ENCODE assay signal across 8 cellular contexts in genomic region chr18:23307567-23308295, GRCh38.
DNase-seq lines count a peak whose midpoint lies in the region; ATAC-seq and TF ChIP-seq lines count a peak whose summit lies in the region.

No MANE protein-coding gene starts in this region.

- no peaks in the 10 kb centered on the region for H3K36me3 ChIP-seq in mucosa of descending colon (ENCODE audit: low read depth)
- H3K36me3 ChIP-seq in stomach: no peaks in the 10 kb centered on the region
- H3K36me3 ChIP-seq in tibial artery: no peaks in the 10 kb centered on the region

- no peak for DNase-seq in WTC11 (ENCODE audit: low spot score)
- no peak for DNase-seq in mucosa of descending colon
- no peak for DNase-seq in NOMO-1 (lab: John Stamatoyannopoulos, UW; ENCODE audit: unreplicated experiment in 2 of 2)
- DNase-seq in CD4-positive, alpha-beta T cell: no peak
- no peak for DNase-seq in stomach
- no peak for DNase-seq in tibial artery

- 74 to 88% (median 81%) methylated on average over 14 of the region's 14 CpGs for WGBS in stomach, 5 donors

- H3K36me3 Mint-ChIP-seq in WTC11: no peaks in the 10 kb centered on the region; the same call in 1 of the 2 replicates
- H3K36me3 Mint-ChIP-seq in CD4-positive, alpha-beta T cell (ENCODE audit: low read depth): no peaks in the 10 kb centered on the region

- POLR2A ChIA-PET in WTC11 (lab: Charles Lee): no interaction called here
- POLR2A ChIA-PET in CD4-positive, alpha-beta T cell (lab: Charles Lee): no interaction called here

- TF ChIP-seq CTCF in WTC11 (IDR thresholded peaks at IDR 0.05) (no peak), mucosa of descending colon (IDR thresholded peaks at IDR 0.05) (no peak), stomach (IDR thresholded peaks at IDR 0.05) (no peak), tibial artery (IDR thresholded peaks at IDR 0.05) (no peak)
- TF ChIP-seq CTCF in CD4-positive, alpha-beta T cell (IDR thresholded peaks at IDR 0.05): no peak

- CTCF ChIA-PET in WTC11 (lab: Charles Lee): no interaction called here
- CTCF ChIA-PET in CD4-positive, alpha-beta T cell (lab: Charles Lee): no interaction called here

- no peak overlapping the region for H3K4me3 Mint-ChIP-seq in WTC11
- no peak overlapping the region for H3K4me3 Mint-ChIP-seq in CD4-positive, alpha-beta T cell

- no peaks in the 10 kb centered on the region for H3K9me3 Mint-ChIP-seq in WTC11
- no peaks in the 10 kb centered on the region for H3K9me3 Mint-ChIP-seq in CD4-positive, alpha-beta T cell

- H3K4me1 Mint-ChIP-seq in WTC11: peaks cover 12% of the 10 kb centered on the region
- H3K4me1 Mint-ChIP-seq in CD4-positive, alpha-beta T cell (ENCODE audit: low read depth): peaks cover 18% of the 10 kb centered on the region

- H3K27me3 ChIP-seq in CD4-positive, alpha-beta T cell (ENCODE audit: control insufficient read depth, insufficient read depth, low read length): no peaks in the 10 kb centered on the region
- H3K27me3 ChIP-seq in stomach (no peaks in the 10 kb centered on the region), tibial artery (no peaks in the 10 kb centered on the region)

- H3K4me1 ChIP-seq in mucosa of descending colon (ENCODE audit: low read depth): no peaks in the 10 kb centered on the region
- peaks cover 0 to 18% (median 0%) of the 10 kb centered on the region in 4 donors for H3K4me1 ChIP-seq in stomach
- H3K4me1 ChIP-seq in tibial artery: peaks cover 0 to 30% (median 9%) of the 10 kb centered on the region in 4 donors

- no peaks in the 10 kb centered on the region for H3K27me3 Mint-ChIP-seq in WTC11 (ENCODE audit: low read depth)
- H3K27me3 Mint-ChIP-seq in CD4-positive, alpha-beta T cell: no peaks in the 10 kb centered on the region

- H3K27ac Mint-ChIP-seq in WTC11: no peak overlapping the region
- no peak overlapping the region for H3K27ac Mint-ChIP-seq in CD4-positive, alpha-beta T cell

- H3K4me3 ChIP-seq in mucosa of descending colon (no peak overlapping the region), stomach (no peak overlapping the region), tibial artery (no peak overlapping the region)

- ATAC-seq in GM18502 (IDR thresholded peaks at IDR 0.05; ENCODE audit: poor library complexity, unreplicated experiment) (peak; percentile 63), HG02884 (IDR thresholded peaks at IDR 0.05; ENCODE audit: unreplicated experiment) (peak; percentile 56), WTC11 (no peak), mucosa of descending colon (peak; percentile 40)
- ATAC-seq in CD4-positive, alpha-beta T cell (ENCODE audit: poor library complexity): no peak

- intact Hi-C loops in mucosa of descending colon (cut with DNase I, micrococcal nuclease): no loop called here
- intact Hi-C loops in CD4-positive, alpha-beta T cell (cut with DNase I, micrococcal nuclease): no loop called here
- intact Hi-C loops in stomach (cut with DNase I; ENCODE audit: low total_unique reads): no loop called here
- intact Hi-C loops in tibial artery (cut with DNase I; ENCODE audit: low total_unique reads): no loop called here

- no peak overlapping the region for H3K27ac ChIP-seq in CD4-positive, alpha-beta T cell (ENCODE audit: low read depth, low read length)
- H3K27ac ChIP-seq in stomach (no peak overlapping the region), tibial artery (no peak overlapping the region)

- TF ChIP-seq POLR2A in stomach (IDR thresholded peaks at IDR 0.05): no peak

- no peak for TF ChIP-seq EP300 in stomach (IDR thresholded peaks at IDR 0.05)

- H3K9me3 ChIP-seq in mucosa of descending colon (no peaks in the 10 kb centered on the region), stomach (no peaks in the 10 kb centered on the region), tibial artery (no peaks in the 10 kb centered on the region)
- no peaks in the 10 kb centered on the region for H3K9me3 ChIP-seq in CD4-positive, alpha-beta T cell (ENCODE audit: control insufficient read depth, low read length)

TF ChIP-seq in WTC11, 78 proteins besides CTCF, POLR2A, EP300 and RAD21:
- TF ChIP-seq ZNF121 (CRISPR knock-in tag; IDR thresholded peaks at IDR 0.05) (peak; percentile 51; the same call in 1 of the 2 replicates), CREM (CRISPR knock-in tag; IDR thresholded peaks at IDR 0.05) (no peak), PRRX2 (CRISPR knock-in tag; IDR thresholded peaks at IDR 0.05) (no peak), ZNF281 (CRISPR knock-in tag; IDR thresholded peaks at IDR 0.05) (no peak), ATF3 (CRISPR knock-in tag; conservative IDR thresholded peaks at IDR 0.05) (no peak), PRDM15 (CRISPR knock-in tag; IDR thresholded peaks at IDR 0.05) (no peak), ZNF396 (CRISPR knock-in tag; IDR thresholded peaks at IDR 0.05; ENCODE audit: borderline replicate concordance) (no peak), ZNF219 (CRISPR knock-in tag; IDR thresholded peaks at IDR 0.05; ENCODE audit: borderline replicate concordance) (no peak), MAX (CRISPR knock-in tag; IDR thresholded peaks at IDR 0.05) (no peak)

Comparison
In these comparisons a context has a peak if more than half of its experiments do, and no peak if none do; other contexts are left out.
1. ATAC-seq: peak in GM18502 (single experiment), HG02884 (single experiment) and mucosa of descending colon (single experiment); none in WTC11 (single experiment) and CD4-positive, alpha-beta T cell (single experiment).